In genomic region chr11:124839051-124839971, GRCh38 we compare ENCODE assay signal across 1 cellular context.
TF ChIP-seq lines count a peak whose summit lies in the region.

No MANE protein-coding gene starts in this region.

TF ChIP-seq in H1, 55 proteins besides CTCF, POLR2A, EP300 and RAD21:
- TF ChIP-seq USF2 (IDR thresholded peaks at IDR 0.05; ENCODE audit: low read length) (no peak), GTF2F1 (IDR thresholded peaks at IDR 0.05; ENCODE audit: borderline replicate concordance, low read depth, low read length) (no peak), MAFK (IDR thresholded peaks at IDR 0.05; ENCODE audit: low read depth, low read length) (no peak), TBP (IDR thresholded peaks at IDR 0.05; ENCODE audit: low read depth, low read length) (no peak), CBX5 (IDR thresholded peaks at IDR 0.05; ENCODE audit: low read depth, low read length) (no peak), EGR1 (IDR thresholded peaks at IDR 0.05; ENCODE audit: borderline replicate concordance, low read depth, low read length) (no peak), BRCA1 (IDR thresholded peaks at IDR 0.05; ENCODE audit: low read depth, low read length) (no peak), TAF7 (optimal IDR thresholded peaks at IDR 0.05; ENCODE audit: borderline replicate concordance, low read depth, low read length) (no peak), RNF2 (IDR thresholded peaks at IDR 0.05; ENCODE audit: borderline replicate concordance, low read depth, low read length, missing control alignments, poor library complexity, severe bottlenecking) (peak; percentile 0), CBX8 (IDR thresholded peaks at IDR 0.05; ENCODE audit: borderline replicate concordance, low read depth, low read length) (no peak; the same call in 1 of the 2 replicates), SAP30 (IDR thresholded peaks at IDR 0.05; ENCODE audit: insufficient read depth, insufficient replicate concordance, low read length) (no peak), ASH2L (IDR thresholded peaks at IDR 0.05; ENCODE audit: low read length) (no peak), CTBP2 (IDR thresholded peaks at IDR 0.05; ENCODE audit: borderline replicate concordance, insufficient read depth, insufficient read length, low read length) (peak; percentile 12), SIX5 (IDR thresholded peaks at IDR 0.05; ENCODE audit: low read depth, low read length) (no peak), CHD1 (IDR thresholded peaks at IDR 0.05; ENCODE audit: low read depth, low read length) (no peak), JUND (IDR thresholded peaks at IDR 0.05; ENCODE audit: low read length) (no peak), KDM5A (IDR thresholded peaks at IDR 0.05; ENCODE audit: low read length) (no peak), EZH2 (IDR thresholded peaks at IDR 0.05; ENCODE audit: low read depth, low read length, severe bottlenecking) (peak; percentile 95), POLR2AphosphoS5 (IDR thresholded peaks at IDR 0.05; ENCODE audit: low read depth, low read length) (no peak), SUZ12 (IDR thresholded peaks at IDR 0.05; ENCODE audit: low read length) (peak; percentile 97), TCF12 (IDR thresholded peaks at IDR 0.05; ENCODE audit: low read depth, low read length) (no peak), NRF1 (IDR thresholded peaks at IDR 0.05; ENCODE audit: low read depth, low read length) (no peak), TEAD4 (IDR thresholded peaks at IDR 0.05; ENCODE audit: low read depth, low read length) (no peak)
- TF ChIP-seq, protein P1, sequence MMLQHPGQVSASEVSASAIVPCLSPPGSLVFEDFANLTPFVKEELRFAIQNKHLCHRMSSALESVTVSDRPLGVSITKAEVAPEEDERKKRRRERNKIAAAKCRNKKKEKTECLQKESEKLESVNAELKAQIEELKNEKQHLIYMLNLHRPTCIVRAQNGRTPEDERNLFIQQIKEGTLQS (IDR thresholded peaks at IDR 0.05; ENCODE audit: insufficient read depth, low read depth, low read length) = no peak
- TF ChIP-seq, protein P2, sequence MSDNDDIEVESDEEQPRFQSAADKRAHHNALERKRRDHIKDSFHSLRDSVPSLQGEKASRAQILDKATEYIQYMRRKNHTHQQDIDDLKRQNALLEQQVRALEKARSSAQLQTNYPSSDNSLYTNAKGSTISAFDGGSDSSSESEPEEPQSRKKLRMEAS (IDR thresholded peaks at IDR 0.05) = peak; percentile 63
